22 cellular contexts compared by ENCODE assay signal in the genomic region with DNA sequence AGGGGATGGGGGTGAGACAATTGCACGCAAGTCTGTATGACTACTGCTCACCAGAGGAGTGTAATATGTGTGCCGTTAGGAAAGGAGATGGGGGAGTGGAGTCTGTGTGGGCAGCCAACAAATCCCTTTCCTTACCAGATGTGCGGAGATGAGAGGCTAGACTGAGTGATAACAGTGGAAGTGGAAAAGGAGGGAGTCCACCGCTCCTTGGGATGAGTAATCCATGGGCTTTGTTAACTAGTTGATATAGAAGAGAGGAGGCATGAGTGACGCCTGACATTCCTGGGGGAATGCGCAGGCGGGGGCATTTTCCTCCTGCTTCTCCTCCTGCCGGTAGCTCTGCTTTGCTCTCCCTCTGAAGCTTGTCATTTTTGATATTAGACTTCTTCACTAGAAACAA. TPM values are rescaled to one million over a fixed set of nuclear protein-coding genes. Genes with fewer than 3 reads are reported as not detected.
DNase-seq lines count a peak whose midpoint lies in the region; ATAC-seq and TF ChIP-seq lines count a peak whose summit lies in the region.
"Had no signal": no experiment of that assay in that cellular context is flagged by ENCODE, and none has a peak within 500 bp of the region (broad histone marks: within the 10 kb centered on the region; RNA-seq: fewer than 3 reads in every experiment).

No MANE protein-coding gene starts in this region.

- DNase-seq in stimulated activated naive CD8-positive, alpha-beta T cell treated with anti-CD3 and anti-CD28 coated beads, Interleukin-15, amount 100 ng/mL, for 72 hours, result no peak
- DNase-seq in stimulated activated naive CD8-positive, alpha-beta T cell treated with anti-CD3 and anti-CD28 coated beads, Interleukin-15, Interleukin-2, amounts not matched to agents 100 U/mL and 50 U/mL, for 24 hours, result no peak
- DNase-seq in endothelial cell (ENCODE audit: low spot score) (no peak), neural crest cell (ENCODE audit: low read depth, low spot score) (no peak), GM23338 (ENCODE audit: low spot score) (no peak), SHP77 treated with DMSO at 0.1 percent for 48 hours (lab: John Stamatoyannopoulos, UW) (no peak)
- DNase-seq in activated CD8-positive, alpha-beta memory T cell treated with anti-CD3 and anti-CD28 coated beads, Interleukin-2, amount 10 ng/mL, durations not matched to agents 7 days and 5 days, result no peak
- DNase-seq: 8988T; ACHN; AML-193; BE2C; Calu3; CD4-positive, alpha-beta memory T cell; COR-L47; DMS53; DMS79 treated with DMSO at 0.1 percent for 48 hours; GF-D8; GOT3; HFFc6 had no signal

- H4K20me1 ChIP-seq in GM23338 (replicated peaks; ENCODE audit: insufficient read depth), result no peaks in the 10 kb centered on the region

- H3K9me2 ChIP-seq in GM23338 (ENCODE audit: insufficient read depth), result no peaks in the 10 kb centered on the region

- H3K27me3 Mint-ChIP-seq in stimulated activated naive CD8-positive, alpha-beta T cell treated with anti-CD3 and anti-CD28 coated beads, Interleukin-15, amount 100 ng/mL, for 72 hours, result no peaks in the 10 kb centered on the region
- H3K27me3 Mint-ChIP-seq in endothelial cell (ENCODE audit: unreplicated experiment) (peaks cover 1% of the 10 kb centered on the region), neural crest cell (ENCODE audit: low read depth) (no peaks in the 10 kb centered on the region), GM23338 (ENCODE audit: insufficient read depth, low read depth, poor library complexity) (peaks cover 1% of the 10 kb centered on the region)
- no peaks in the 10 kb centered on the region for H3K27me3 Mint-ChIP-seq in activated CD8-positive, alpha-beta memory T cell treated with anti-CD3 and anti-CD28 coated beads, Interleukin-2, amount 10 ng/mL, durations not matched to agents 7 days and 5 days
- H3K27me3 Mint-ChIP-seq: CD4-positive, alpha-beta memory T cell had no signal

- H3K36me3 Mint-ChIP-seq in endothelial cell (ENCODE audit: low read depth, unreplicated experiment), result peaks cover 34% of the 10 kb centered on the region
- peaks cover 17% of the 10 kb centered on the region for H3K36me3 Mint-ChIP-seq in neural crest cell (ENCODE audit: low read depth)
- H3K36me3 Mint-ChIP-seq in activated CD8-positive, alpha-beta memory T cell treated with anti-CD3 and anti-CD28 coated beads, Interleukin-2, amount 10 ng/mL, durations not matched to agents 7 days and 5 days, result peaks cover 43% of the 10 kb centered on the region
- peaks cover 77% of the 10 kb centered on the region for H3K36me3 Mint-ChIP-seq in GM23338 (ENCODE audit: low read depth)

- H3K36me3 ChIP-seq in GM23338 (ENCODE audit: insufficient read depth), result peaks cover 37% of the 10 kb centered on the region

- H3K4me1 Mint-ChIP-seq in stimulated activated naive CD8-positive, alpha-beta T cell treated with anti-CD3 and anti-CD28 coated beads, Interleukin-15, amount 100 ng/mL, for 72 hours, result no peaks in the 10 kb centered on the region
- H3K4me1 Mint-ChIP-seq in endothelial cell (ENCODE audit: unreplicated experiment), result no peaks in the 10 kb centered on the region
- no peaks in the 10 kb centered on the region for H3K4me1 Mint-ChIP-seq in neural crest cell
- H3K4me1 Mint-ChIP-seq in activated CD8-positive, alpha-beta memory T cell treated with anti-CD3 and anti-CD28 coated beads, Interleukin-2, amount 10 ng/mL, durations not matched to agents 7 days and 5 days, result no peaks in the 10 kb centered on the region
- no peaks in the 10 kb centered on the region for H3K4me1 Mint-ChIP-seq in GM23338
- H3K4me1 Mint-ChIP-seq: CD4-positive, alpha-beta memory T cell had no signal

- no peak overlapping the region for H3K4me2 ChIP-seq in GM23338
- H3K4me2 ChIP-seq: A549; BLaER1 treated with 17β-estradiol and CSF1 and Interleukin-3, amounts not matched to agents 10 nM and 100 nM had no signal

- no peaks in the 10 kb centered on the region for H3K4me1 ChIP-seq in GM23338 (ENCODE audit: insufficient read depth)
- H3K4me1 ChIP-seq: A549; BE2C; BLaER1 treated with 17β-estradiol and CSF1 and Interleukin-3, amounts not matched to agents 10 nM and 100 nM; HAP-1 had no signal

- peak overlapping the region; percentile 41 to 55 for H3K27ac Mint-ChIP-seq in stimulated activated naive CD8-positive, alpha-beta T cell treated with anti-CD3 and anti-CD28 coated beads, Interleukin-15, amount 100 ng/mL, for 72 hours
- H3K27ac Mint-ChIP-seq in endothelial cell (ENCODE audit: unreplicated experiment), result no peak overlapping the region
- peak overlapping the region; percentile 24 for H3K27ac Mint-ChIP-seq in neural crest cell (ENCODE audit: unreplicated experiment)
- H3K27ac Mint-ChIP-seq in activated CD8-positive, alpha-beta memory T cell treated with anti-CD3 and anti-CD28 coated beads, Interleukin-2, amount 10 ng/mL, durations not matched to agents 7 days and 5 days, result no peak overlapping the region
- no peak overlapping the region for H3K27ac Mint-ChIP-seq in GM23338
- H3K27ac Mint-ChIP-seq: CD4-positive, alpha-beta memory T cell; HFFc6 had no signal

- H2AFZ ChIP-seq in GM23338, result no peak overlapping the region

- H3K4me3 ChIP-seq in GM23338, result no peak overlapping the region
- H3K4me3 ChIP-seq: A549; BLaER1 treated with 17β-estradiol and CSF1 and Interleukin-3, amounts not matched to agents 10 nM and 100 nM; HAP-1 had no signal

- no peak overlapping the region for H3K27ac ChIP-seq in GM23338 (ENCODE audit: low read depth)
- H3K27ac ChIP-seq: A549; BLaER1 treated with 17β-estradiol and CSF1 and Interleukin-3, amounts not matched to agents 10 nM and 100 nM had no signal

- TF ChIP-seq CTCF in endothelial cell (IDR thresholded peaks at IDR 0.05; ENCODE audit: unreplicated experiment) (no peak), neural crest cell (conservative IDR thresholded peaks at IDR 0.05) (no peak), GM23338 (conservative IDR thresholded peaks at IDR 0.05; ENCODE audit: low read depth in 2 of 2) (no peak)

- no peak overlapping the region for H3K4me3 Mint-ChIP-seq in stimulated activated naive CD8-positive, alpha-beta T cell treated with anti-CD3 and anti-CD28 coated beads, Interleukin-15, amount 100 ng/mL, for 72 hours
- H3K4me3 Mint-ChIP-seq in endothelial cell (ENCODE audit: unreplicated experiment) (peak overlapping the region; percentile 5), neural crest cell (no peak overlapping the region), GM23338 (no peak overlapping the region)
- H3K4me3 Mint-ChIP-seq in activated CD8-positive, alpha-beta memory T cell treated with anti-CD3 and anti-CD28 coated beads, Interleukin-2, amount 10 ng/mL, durations not matched to agents 7 days and 5 days, result no peak overlapping the region
- H3K4me3 Mint-ChIP-seq: CD4-positive, alpha-beta memory T cell; HFFc6 had no signal

- H3K79me2 ChIP-seq in GM23338 (replicated peaks; ENCODE audit: insufficient read depth), result no peaks in the 10 kb centered on the region

- H3F3A ChIP-seq in GM23338 (replicated peaks; ENCODE audit: low read depth), result no peaks in the 10 kb centered on the region

- CTCF ChIA-PET in activated CD8-positive, alpha-beta memory T cell treated with anti-CD3 and anti-CD28 coated beads, Interleukin-2, amount 10 ng/mL, durations not matched to agents 7 days and 5 days (lab: Charles Lee), result no interaction called here

- no peaks in the 10 kb centered on the region for H3K27me3 ChIP-seq in GM23338 (ENCODE audit: insufficient read depth)
- H3K27me3 ChIP-seq: BE2C; BLaER1 treated with 17β-estradiol and CSF1 and Interleukin-3, amounts not matched to agents 10 nM and 100 nM had no signal

- no peak for ATAC-seq in stimulated activated naive CD8-positive, alpha-beta T cell treated with anti-CD3 and anti-CD28 coated beads, Interleukin-15, amount 100 ng/mL, for 72 hours
- ATAC-seq in stimulated activated naive CD8-positive, alpha-beta T cell treated with anti-CD3 and anti-CD28 coated beads, Interleukin-15, Interleukin-2, amounts not matched to agents 100 U/mL and 50 U/mL, for 24 hours, result no peak
- no peak for ATAC-seq in activated CD8-positive, alpha-beta memory T cell treated with anti-CD3 and anti-CD28 coated beads, Interleukin-2, amount 10 ng/mL, durations not matched to agents 7 days and 5 days
- ATAC-seq in GM23338, result no peak
- ATAC-seq: A549 had no signal

- no peaks in the 10 kb centered on the region for H3K9me3 Mint-ChIP-seq in stimulated activated naive CD8-positive, alpha-beta T cell treated with anti-CD3 and anti-CD28 coated beads, Interleukin-15, amount 100 ng/mL, for 72 hours
- H3K9me3 Mint-ChIP-seq in endothelial cell (ENCODE audit: unreplicated experiment), result no peaks in the 10 kb centered on the region
- no peaks in the 10 kb centered on the region for H3K9me3 Mint-ChIP-seq in neural crest cell
- H3K9me3 Mint-ChIP-seq in activated CD8-positive, alpha-beta memory T cell treated with anti-CD3 and anti-CD28 coated beads, Interleukin-2, amount 10 ng/mL, durations not matched to agents 7 days and 5 days (ENCODE audit: low read depth), result no peaks in the 10 kb centered on the region
- no peaks in the 10 kb centered on the region for H3K9me3 Mint-ChIP-seq in GM23338
- H3K9me3 Mint-ChIP-seq: HFFc6 had no signal

RNA-seq across cellular contexts. Expression of a gene that starts 13.5 kb away (rescaled TPM):
- total RNA-seq in endothelial cell (ENCODE audit: unreplicated experiment) (41.0 TPM), neural crest cell (65.4 and 68.3 TPM in 2 replicates)
- total RNA-seq in activated CD8-positive, alpha-beta memory T cell treated with anti-CD3 and anti-CD28 coated beads, Interleukin-2, amount 10 ng/mL, durations not matched to agents 7 days and 5 days, result 10 to 100 TPM; 49.1 to 52.6 TPM
- 94.3 and 108 TPM in 2 replicates for total RNA-seq in GM23338 (2014; rRNA removed; shearing (Covaris generic))
- 308 and 363 TPM in 2 replicates for polyA plus RNA-seq in GM23338 (2016; fragmentation: Nextera tagmentation; extraction: Ambion mirVana)

RNA-seq across cellular contexts. Expression of a gene that starts 34.1 kb away (rescaled TPM):
- total RNA-seq in endothelial cell (ENCODE audit: unreplicated experiment) (31.0 TPM), neural crest cell (68.2 and 73.4 TPM in 2 replicates)
- 10 to 100 TPM; 31.9 to 33.5 TPM for total RNA-seq in activated CD8-positive, alpha-beta memory T cell treated with anti-CD3 and anti-CD28 coated beads, Interleukin-2, amount 10 ng/mL, durations not matched to agents 7 days and 5 days
- 69.8 and 82.7 TPM in 2 replicates for total RNA-seq in GM23338 (2014; rRNA removed; shearing (Covaris generic))
- polyA plus RNA-seq in GM23338 (2016; fragmentation: Nextera tagmentation; extraction: Ambion mirVana), result 65.6 and 74.0 TPM in 2 replicates

RNA-seq across cellular contexts. Expression of a gene that starts 46.0 kb away (rescaled TPM):
- total RNA-seq in endothelial cell (ENCODE audit: unreplicated experiment) (33.7 TPM), neural crest cell (50.6 and 58.9 TPM in 2 replicates)
- total RNA-seq in activated CD8-positive, alpha-beta memory T cell treated with anti-CD3 and anti-CD28 coated beads, Interleukin-2, amount 10 ng/mL, durations not matched to agents 7 days and 5 days, result 10 to 100 TPM; 63.0 to 97.8 TPM
- 50.0 and 66.6 TPM in 2 replicates for total RNA-seq in GM23338 (2014; rRNA removed; shearing (Covaris generic))
- 27.2 and 28.3 TPM in 2 replicates for polyA plus RNA-seq in GM23338 (2016; fragmentation: Nextera tagmentation; extraction: Ambion mirVana)

RNA-seq across cellular contexts. Expression of a gene that starts 56.7 kb away (rescaled TPM):
- total RNA-seq in endothelial cell (ENCODE audit: unreplicated experiment) (16.7 TPM), neural crest cell (23.6 and 23.7 TPM in 2 replicates)
- total RNA-seq in activated CD8-positive, alpha-beta memory T cell treated with anti-CD3 and anti-CD28 coated beads, Interleukin-2, amount 10 ng/mL, durations not matched to agents 7 days and 5 days, result 10 to 100 TPM; 13.4 to 13.5 TPM
- total RNA-seq in GM23338 (2014; rRNA removed; shearing (Covaris generic)), result 21.1 and 26.2 TPM in 2 replicates
- polyA plus RNA-seq in GM23338 (2016; fragmentation: Nextera tagmentation; extraction: Ambion mirVana), result 3.2 and 4.8 TPM in 2 replicates

Comparison
In these comparisons a context has a peak if more than half of its experiments do, and no peak if none do; other contexts are left out.
1. H3K27ac Mint-ChIP-seq: peak in stimulated activated naive CD8-positive, alpha-beta T cell treated with anti-CD3 and anti-CD28 coated beads, Interleukin-15, amount 100 ng/mL, for 72 hours (2 of 2) and neural crest cell (single experiment); none in endothelial cell (single experiment), activated CD8-positive, alpha-beta memory T cell treated with anti-CD3 and anti-CD28 coated beads, Interleukin-2, amount 10 ng/mL, durations not matched to agents 7 days and 5 days (single experiment) and GM23338 (single experiment).